In the genomic region with DNA sequence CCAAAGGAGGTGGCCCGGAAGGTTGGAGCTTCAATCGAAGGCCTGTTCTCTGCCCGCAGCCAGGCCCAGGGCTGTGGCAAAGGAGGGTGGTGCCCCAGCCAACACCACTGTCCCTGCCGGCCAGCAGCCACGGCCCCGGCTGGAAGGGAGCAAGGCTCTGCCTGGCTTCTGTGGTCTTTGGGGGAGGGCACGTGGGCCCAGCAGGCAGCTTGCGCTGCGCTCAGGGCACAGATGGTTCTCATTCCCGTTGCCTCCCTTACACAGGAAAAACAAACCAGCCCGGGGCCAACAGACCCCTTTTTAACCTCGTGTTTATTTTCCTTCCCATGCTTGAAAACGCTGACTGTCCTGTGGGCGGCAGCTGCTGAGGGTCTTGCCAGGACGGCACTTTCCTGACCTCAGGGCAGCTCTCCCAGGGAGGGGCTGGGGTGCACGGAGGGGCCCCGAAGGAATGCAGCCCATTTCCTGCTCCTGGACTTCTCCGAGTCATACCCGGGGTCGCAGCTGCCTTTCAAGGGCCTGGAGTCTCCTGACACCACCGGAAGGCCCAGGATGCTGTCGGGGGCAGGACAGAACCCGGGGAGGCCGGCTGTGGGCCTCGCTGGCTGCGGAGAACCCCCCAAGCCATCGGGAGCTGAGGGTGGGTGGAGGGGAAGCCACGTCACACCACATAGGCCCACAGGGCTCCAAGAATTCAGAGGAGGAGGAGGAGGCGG, we compare ENCODE assay signal across 9 cellular contexts. TPM values are rescaled to one million over a fixed set of nuclear protein-coding genes. Genes with fewer than 3 reads are reported as not detected.
DNase-seq lines count a peak whose midpoint lies in the region; ATAC-seq and TF ChIP-seq lines count a peak whose summit lies in the region.
"Had no signal": no experiment of that assay in that cellular context is flagged by ENCODE, and none has a peak within 500 bp of the region (broad histone marks: within the 10 kb centered on the region; RNA-seq: fewer than 3 reads in every experiment).

No MANE protein-coding gene starts in this region.

- H3K27ac Mint-ChIP-seq in memory B cell = no peak overlapping the region

- DNase-seq in cardiac muscle cell (ENCODE audit: low read depth in 1 of 2, low spot score in 1 of 2) = peak; percentile 21 to 74
- DNase-seq in cardiac septum (ENCODE audit: low spot score) = no peak
- DNase-seq in coronary artery (ENCODE audit: low spot score) = no peak
- DNase-seq in memory B cell (ENCODE audit: low spot score in 2 of 2) = no peak
- DNase-seq in stimulated activated CD4-positive, alpha-beta T cell treated with anti-CD3 and anti-CD28 coated beads, Interleukin-4, amount 100 ng/mL, for 24 hours = no peak
- no peak for DNase-seq in GM19240 (ENCODE audit: insufficient read length, low spot score)
- DNase-seq in effector CD8-positive, alpha-beta T cell (lab: John Stamatoyannopoulos, UW) = no peak
- DNase-seq: T-helper 9 cell had no signal

- no peak for TF ChIP-seq CTCF in cardiac muscle cell (IDR thresholded peaks at IDR 0.05; ENCODE audit: low read depth, low read length)
- TF ChIP-seq CTCF in coronary artery (IDR thresholded peaks at IDR 0.05) = no peak

- peaks cover 12% of the 10 kb centered on the region for H3K27me3 Mint-ChIP-seq in memory B cell

- intact Hi-C loops in cardiac septum (cut with DNase I) = no loop called here

- no peaks in the 10 kb centered on the region for H3K27me3 ChIP-seq in cardiac muscle cell

- H3K27ac ChIP-seq in cardiac muscle cell (peak overlapping the region; percentile 54), coronary artery (peak overlapping the region; percentile 68 to 87)

- ATAC-seq in memory B cell (ENCODE audit: low read depth) (no peak), HG03565 (IDR thresholded peaks at IDR 0.05; ENCODE audit: unreplicated experiment) (no peak)

- H3K4me1 Mint-ChIP-seq in memory B cell = peaks cover 4% of the 10 kb centered on the region

- H3K9me3 Mint-ChIP-seq in memory B cell = no peaks in the 10 kb centered on the region

- peak overlapping the region; percentile 73 for H3K4me3 Mint-ChIP-seq in memory B cell

- H3K36me3 Mint-ChIP-seq in memory B cell = no peaks in the 10 kb centered on the region

- peaks cover 41% of the 10 kb centered on the region for H3K4me1 ChIP-seq in cardiac muscle cell (ENCODE audit: low read depth)

- H3K36me3 ChIP-seq in cardiac muscle cell = no peaks in the 10 kb centered on the region

- no peaks in the 10 kb centered on the region for H3K9me3 ChIP-seq in cardiac muscle cell (ENCODE audit: low read depth)

- H3K4me3 ChIP-seq in cardiac muscle cell (no peak overlapping the region), coronary artery (peak overlapping the region; percentile 82)

RNA-seq across cellular contexts. Expression of a gene that starts 1.1 kb away (rescaled TPM):
- total RNA-seq in cardiac muscle cell (88.3 and 116 TPM in 2 replicates), cardiac septum (35.1 TPM)
- polyA plus RNA-seq in cardiac muscle cell = 52.2 and 58.5 TPM in 2 replicates

RNA-seq across cellular contexts. Expression of a gene that starts 22.3 kb away (rescaled TPM):
- total RNA-seq in cardiac muscle cell (0.56 and 1.3 TPM in 2 replicates), cardiac septum (0.03 TPM)
- 0.13 and 0.16 TPM in 2 replicates for polyA plus RNA-seq in cardiac muscle cell

RNA-seq across cellular contexts. Expression of a gene that starts 37.3 kb away (rescaled TPM):
- total RNA-seq in cardiac muscle cell = 28.0 and 45.4 TPM in 2 replicates
- polyA plus RNA-seq in cardiac muscle cell = 31.8 and 48.2 TPM in 2 replicates
- 34.1 TPM for total RNA-seq in cardiac septum

RNA-seq across cellular contexts. Expression of a gene that starts 47.2 kb away (rescaled TPM):
- 0.46 and 2.1 TPM in 2 replicates for total RNA-seq in cardiac muscle cell
- polyA plus RNA-seq in cardiac muscle cell = 2.1 TPM in 2 replicates
- 0.70 TPM for total RNA-seq in cardiac septum

Comparison
In these comparisons a context has a peak if more than half of its experiments do, and no peak if none do; other contexts are left out.
1. DNase-seq: peak in cardiac muscle cell (2 of 2); none in cardiac septum (single experiment), coronary artery (single experiment), memory B cell (0 of 2), stimulated activated CD4-positive, alpha-beta T cell treated with anti-CD3 and anti-CD28 coated beads, Interleukin-4, amount 100 ng/mL, for 24 hours (single experiment), GM19240 (single experiment) and effector CD8-positive, alpha-beta T cell (single experiment).